Comparison of ENCODE assay signal across 1 cellular context in the genomic region with DNA sequence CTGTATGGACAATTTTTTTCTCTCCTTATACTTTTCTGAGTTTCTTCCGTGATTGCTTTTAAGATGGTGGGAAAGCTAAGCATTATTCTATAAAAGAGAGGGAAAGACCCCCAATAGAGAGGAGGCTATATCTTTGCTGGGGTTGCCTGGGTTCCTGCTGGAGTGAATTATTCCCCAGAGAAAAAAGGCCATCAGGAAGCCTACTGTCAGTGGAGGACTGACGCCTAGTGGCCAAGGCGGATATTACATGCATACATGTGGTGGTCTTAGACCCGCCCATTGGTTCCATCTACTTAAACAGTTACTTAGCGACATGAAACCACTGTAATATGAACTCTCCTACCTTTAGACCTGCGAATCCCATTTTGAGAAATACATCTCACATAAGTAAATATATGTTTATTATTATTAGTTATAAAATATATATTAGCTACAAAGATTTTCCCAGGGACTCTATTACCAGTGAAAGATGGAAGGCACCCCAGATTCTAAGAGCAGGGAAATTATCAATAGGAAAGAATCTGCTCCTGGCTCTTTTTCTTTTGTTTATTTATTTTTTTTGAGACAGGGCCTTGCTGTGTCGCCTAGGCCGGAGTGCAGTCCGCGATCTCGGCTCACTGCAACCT.
TF ChIP-seq lines count a peak whose summit lies in the region.

No MANE protein-coding gene starts in this region.

TF ChIP-seq in endothelial cell of umbilical vein, 7 proteins besides CTCF, POLR2A, EP300 and RAD21:
- TF ChIP-seq, protein P1, sequence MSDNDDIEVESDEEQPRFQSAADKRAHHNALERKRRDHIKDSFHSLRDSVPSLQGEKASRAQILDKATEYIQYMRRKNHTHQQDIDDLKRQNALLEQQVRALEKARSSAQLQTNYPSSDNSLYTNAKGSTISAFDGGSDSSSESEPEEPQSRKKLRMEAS (IDR thresholded peaks at IDR 0.05; ENCODE audit: insufficient read depth, insufficient read length): no peak
- TF ChIP-seq JUN (IDR thresholded peaks at IDR 0.05; ENCODE audit: borderline replicate concordance, insufficient read depth, insufficient read length, low read depth) (no peak), MYC (IDR thresholded peaks at IDR 0.05; ENCODE audit: low read depth, low read length) (no peak), FOS (IDR thresholded peaks at IDR 0.05; ENCODE audit: borderline replicate concordance, insufficient read depth, low read length) (no peak), GATA2 (IDR thresholded peaks at IDR 0.05; ENCODE audit: insufficient read depth, insufficient read length, low read depth, low read length) (no peak), POLR2AphosphoS5 (IDR thresholded peaks at IDR 0.05; ENCODE audit: insufficient read depth, low read depth, low read length) (no peak), EZH2 (IDR thresholded peaks at IDR 0.05; ENCODE audit: borderline replicate concordance, low read depth, low read length, severe bottlenecking) (no peak)
TF ChIP-seq in endothelial cell of umbilical vein: peak in this region for 0.
